ENCODE assay signal across 1 cellular context in the genomic region with DNA sequence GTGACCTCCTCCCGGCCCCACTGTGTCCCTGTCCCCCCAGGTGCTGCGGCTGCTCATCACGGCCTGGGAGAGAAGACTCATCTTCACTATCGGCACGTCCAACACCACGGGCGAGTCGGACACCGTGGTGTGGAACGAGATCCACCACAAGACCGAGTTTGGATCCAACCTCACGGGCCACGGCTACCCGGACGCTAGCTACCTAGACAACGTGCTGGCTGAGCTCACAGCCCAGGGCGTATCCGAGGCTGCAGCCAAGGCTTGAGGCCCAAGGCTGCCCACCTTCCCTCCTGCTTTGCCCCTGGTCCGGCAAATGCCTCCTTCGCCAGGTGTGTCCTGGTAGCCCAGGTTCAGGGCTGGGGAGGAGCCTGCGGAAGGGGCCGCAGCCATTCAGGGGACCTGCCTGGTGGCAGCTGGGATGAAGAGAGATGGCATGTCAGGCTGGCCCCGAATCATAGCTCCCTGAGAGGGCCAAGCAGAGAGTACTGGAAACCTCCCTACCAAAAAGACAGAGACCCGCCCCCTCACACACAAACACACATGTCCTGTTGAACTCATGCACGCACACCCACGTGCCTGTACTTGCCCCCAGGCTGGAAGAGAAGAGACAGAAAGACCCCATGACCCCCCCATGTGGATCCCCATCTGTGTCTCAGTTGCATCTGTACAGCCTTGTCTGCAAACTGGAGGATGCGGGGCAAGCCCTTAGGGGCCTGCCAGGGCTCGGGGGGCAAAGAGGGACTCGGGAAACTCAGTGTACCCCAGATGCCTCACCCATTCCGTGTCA.
TF ChIP-seq lines count a peak whose summit lies in the region.

No MANE protein-coding gene starts in this region.

TF ChIP-seq in HepG2, 621 proteins besides CTCF, POLR2A, EP300 and RAD21:
- TF ChIP-seq, protein P1, sequence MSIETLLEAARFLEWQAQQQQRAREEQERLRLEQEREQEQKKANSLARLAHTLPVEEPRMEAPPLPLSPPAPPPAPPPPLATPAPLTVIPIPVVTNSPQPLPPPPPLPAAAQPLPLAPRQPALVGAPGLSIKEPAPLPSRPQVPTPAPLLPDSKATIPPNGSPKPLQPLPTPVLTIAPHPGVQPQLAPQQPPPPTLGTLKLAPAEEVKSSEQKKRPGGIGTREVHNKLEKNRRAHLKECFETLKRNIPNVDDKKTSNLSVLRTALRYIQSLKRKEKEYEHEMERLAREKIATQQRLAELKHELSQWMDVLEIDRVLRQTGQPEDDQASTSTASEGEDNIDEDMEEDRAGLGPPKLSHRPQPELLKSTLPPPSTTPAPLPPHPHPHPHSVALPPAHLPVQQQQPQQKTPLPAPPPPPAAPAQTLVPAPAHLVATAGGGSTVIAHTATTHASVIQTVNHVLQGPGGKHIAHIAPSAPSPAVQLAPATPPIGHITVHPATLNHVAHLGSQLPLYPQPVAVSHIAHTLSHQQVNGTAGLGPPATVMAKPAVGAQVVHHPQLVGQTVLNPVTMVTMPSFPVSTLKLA (IDR thresholded peaks at IDR 0.05): peak; percentile 96
- TF ChIP-seq ZNF383 (CRISPR knock-in tag; IDR thresholded peaks at IDR 0.05; ENCODE audit: borderline replicate concordance) (no peak), MTF1 (CRISPR knock-in tag; IDR thresholded peaks at IDR 0.05) (no peak), RFX3 (CRISPR knock-in tag; IDR thresholded peaks at IDR 0.05) (no peak), ZNF354B (CRISPR knock-in tag; IDR thresholded peaks at IDR 0.05) (no peak), ZNF33A (CRISPR knock-in tag; IDR thresholded peaks at IDR 0.05; ENCODE audit: borderline replicate concordance) (no peak)
TF ChIP-seq in HepG2: peak in this region for 1.
